Comparison of ENCODE assay signal across 8 cellular contexts in the genomic region with DNA sequence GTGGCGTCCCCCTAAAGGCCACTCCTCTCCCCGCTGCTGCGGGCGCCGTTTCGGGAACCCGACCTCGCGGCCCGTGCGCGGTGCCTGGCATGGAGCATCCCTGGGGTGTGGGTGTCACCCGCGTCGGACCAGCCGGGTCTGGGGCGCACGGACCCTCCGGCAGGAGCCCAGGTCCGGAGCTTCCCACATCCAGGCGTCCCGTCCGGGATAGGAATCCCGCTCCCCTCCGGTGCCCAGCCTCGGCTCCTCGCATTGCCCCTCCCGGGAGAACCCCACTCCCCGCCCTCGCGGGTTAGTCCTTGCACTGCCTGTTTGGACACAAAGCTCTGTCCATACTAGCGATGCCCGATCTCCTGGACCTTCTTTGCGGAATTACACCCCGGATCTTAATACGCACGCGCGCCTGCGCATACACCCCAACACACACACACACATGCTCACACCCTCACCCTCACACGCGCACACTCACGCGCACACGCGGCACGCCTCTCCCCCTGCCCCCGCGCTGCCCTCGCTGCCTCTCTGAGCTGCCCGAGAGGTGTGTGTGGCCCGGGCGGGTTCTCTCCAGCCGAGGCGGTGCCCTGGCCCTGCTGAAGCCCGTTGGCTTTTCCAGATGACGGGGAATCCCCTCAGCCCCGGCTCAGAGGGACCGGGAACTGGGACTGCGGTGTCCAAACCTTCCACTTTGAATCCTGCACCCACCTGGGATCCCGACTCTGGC. TPM values are rescaled to one million over a fixed set of nuclear protein-coding genes. Genes with fewer than 3 reads are reported as not detected.
DNase-seq lines count a peak whose midpoint lies in the region; ATAC-seq, FAIRE-seq and TF ChIP-seq lines count a peak whose summit lies in the region.

No MANE protein-coding gene starts in this region.

- no peaks in the 10 kb centered on the region for H3K79me1 ChIP-seq in H1 (ENCODE audit: low read depth, low read length)

- peak; percentile 56 to 75 for DNase-seq in NCI-H2081 (lab: John Stamatoyannopoulos, UW)
- DNase-seq in NCI-H2081 treated with DMSO at 0.1 percent for 48 hours (lab: John Stamatoyannopoulos, UW) = no peak
- peak; percentile 63 for DNase-seq in NCI-H2227 treated with DMSO at 0.1 percent for 48 hours (lab: John Stamatoyannopoulos, UW)
- peak; percentile 56 for DNase-seq in activated CD8-positive, alpha-beta memory T cell treated with anti-CD3 and anti-CD28 coated beads, Interleukin-2, amount 10 ng/mL, durations not matched to agents 7 days and 5 days
- DNase-seq in H1 (ENCODE audit: low read depth in 1 of 2, low spot score in 2 of 2) = peak in 1 of 2 experiments; percentile 72
- peak; percentile 51 to 61 for DNase-seq in memory B cell (ENCODE audit: low spot score in 2 of 2)
- peak; percentile 65 for DNase-seq in stimulated activated CD8-positive, alpha-beta memory T cell treated with anti-CD3 and anti-CD28 coated beads, Interleukin-4, amount 100 ng/mL, for 48 hours

- H2AFZ ChIP-seq in H1 (ENCODE audit: low read length) = peak overlapping the region; percentile 35; the same call in 1 of the 2 replicates

- TF ChIP-seq EP300 in H1 (IDR thresholded peaks at IDR 0.05; ENCODE audit: borderline replicate concordance in 1 of 2, low read depth in 2 of 2, low read length in 2 of 2) = no peak

- peak overlapping the region; percentile 88; the same call in 1 of the 2 replicates for H4K8ac ChIP-seq in H1 (ENCODE audit: extremely low read depth, insufficient read depth, low read length)

- H3K27ac ChIP-seq in H1 (ENCODE audit: low read depth, low read length) = no peak overlapping the region

- H2BK20ac ChIP-seq in H1 (ENCODE audit: low read length) = no peak overlapping the region

- H3K27ac Mint-ChIP-seq in activated CD8-positive, alpha-beta memory T cell treated with anti-CD3 and anti-CD28 coated beads, Interleukin-2, amount 10 ng/mL, durations not matched to agents 7 days and 5 days = peak overlapping the region; percentile 61
- peak overlapping the region; percentile 93 for H3K27ac Mint-ChIP-seq in memory B cell

- H3K56ac ChIP-seq in H1 (replicated peaks; ENCODE audit: insufficient read length, low read depth, low read length) = no peak overlapping the region

- H3K4me3 Mint-ChIP-seq in activated CD8-positive, alpha-beta memory T cell treated with anti-CD3 and anti-CD28 coated beads, Interleukin-2, amount 10 ng/mL, durations not matched to agents 7 days and 5 days = peak overlapping the region; percentile 79
- H3K4me3 Mint-ChIP-seq in memory B cell = peak overlapping the region; percentile 90

- no peak overlapping the region for H2AK5ac ChIP-seq in H1 (ENCODE audit: low read depth, low read length)

- ATAC-seq in HG02759 (IDR thresholded peaks at IDR 0.05; ENCODE audit: unreplicated experiment) = peak; percentile 28
- ATAC-seq in activated CD8-positive, alpha-beta memory T cell treated with anti-CD3 and anti-CD28 coated beads, Interleukin-2, amount 10 ng/mL, durations not matched to agents 7 days and 5 days = peak; percentile 37
- peak; percentile 51 for ATAC-seq in memory B cell (ENCODE audit: low read depth)

- POLR2A ChIA-PET in H1 (lab: Charles Lee; ENCODE audit: partially characterized antibody) = interaction anchor here (1.2 to 1.6 kb wide), 4 partner anchors 10 to 14 kb away, joined by 3 to 4 read pairs (median 4); no protein-coding TSS in a partner anchor

- H3K4me2 ChIP-seq in H1 (ENCODE audit: insufficient read depth in 1 of 2, low read depth in 2 of 2, low read length in 2 of 2) = peak overlapping the region; percentile 77 to 93

- peak overlapping the region; percentile 12 to 70 (median 52); a peak in 5 of 7 replicates for H3K9ac ChIP-seq in H1 (replicated peaks in 1 of 4; ENCODE audit: extremely low read depth in 1 of 4, low read depth in 3 of 4, low read length in 3 of 4)

- H3K4me1 ChIP-seq in H1 (replicated peaks in 1 of 4; ENCODE audit: control insufficient read depth in 3 of 4, insufficient read depth in 4 of 4, low read length in 3 of 4) = peaks cover 0 to 4% (median 3%) of the 10 kb centered on the region in 4 experiments; a peak in 3 of 7 replicates

- WGBS in H1 (ENCODE audit: extremely low coverage in 1 of 2, insufficient coverage in 1 of 2, insufficient read length in 1 of 2, insufficient replicate concordance in 2 of 2, low coverage in 1 of 2, low lambda C conversion rate in 2 of 2, missing lambda C conversion rate in 1 of 2), 2 experiments = 3% methylated on average over 36 of the region's 61 CpGs; no CpG with 5 or more reads in 1 of the 2 experiments

- no peak overlapping the region for H2BK120ac ChIP-seq in H1 (replicated peaks; ENCODE audit: low read depth, low read length)

- no peak overlapping the region for H3K18ac ChIP-seq in H1 (ENCODE audit: extremely low read depth, low read length)

- no peaks in the 10 kb centered on the region for H3K36me3 Mint-ChIP-seq in activated CD8-positive, alpha-beta memory T cell treated with anti-CD3 and anti-CD28 coated beads, Interleukin-2, amount 10 ng/mL, durations not matched to agents 7 days and 5 days
- no peaks in the 10 kb centered on the region for H3K36me3 Mint-ChIP-seq in memory B cell

- 0 out of 3 replicates have a peak, but pooled peaks of 1 of the 2 experiments have one; percentile 11 for TF ChIP-seq POLR2A in H1 (IDR thresholded peaks at IDR 0.05; ENCODE audit: control extremely low read depth in 1 of 2, low read depth in 2 of 2, low read length in 2 of 2)

- no peak for TF ChIP-seq CTCF in H1 (IDR thresholded peaks at IDR 0.05; ENCODE audit: control extremely low read depth in 1 of 3, insufficient read depth in 1 of 3, low read depth in 1 of 3, low read length in 3 of 3)

- no peak overlapping the region for H3K23ac ChIP-seq in H1 (ENCODE audit: insufficient read length)

- CTCF ChIA-PET in activated CD8-positive, alpha-beta memory T cell treated with anti-CD3 and anti-CD28 coated beads, Interleukin-2, amount 10 ng/mL, durations not matched to agents 7 days and 5 days (lab: Charles Lee) = interaction anchor here (1.2 to 1.9 kb wide), 2 partner anchors 28 to 180 kb away, joined by 3 to 10 read pairs; no protein-coding TSS in a partner anchor
- CTCF ChIA-PET in H1 (lab: Charles Lee; ENCODE audit: partially characterized antibody) = interaction anchor here (1.2 kb wide), 2 partner anchors 19 to 61 kb away, joined by 3 to 4 read pairs; no protein-coding TSS in a partner anchor

- H4K5ac ChIP-seq in H1 (ENCODE audit: insufficient read length, low read depth, low read length) = no peak overlapping the region

- H3K79me2 ChIP-seq in H1 (ENCODE audit: control insufficient read depth in 1 of 2, insufficient read depth in 2 of 2, low read length in 2 of 2) = no peaks in the 10 kb centered on the region; a peak in 1 of 4 replicates

- no peak overlapping the region for H3K4ac ChIP-seq in H1 (replicated peaks; ENCODE audit: insufficient read length, low read depth, low read length)

- peaks cover 0 to 5% of the 10 kb centered on the region in 2 experiments for H4K20me1 ChIP-seq in H1 (replicated peaks in 1 of 2; ENCODE audit: control insufficient read depth in 1 of 2, insufficient read depth in 2 of 2, low read length in 2 of 2)

- H3K27me3 ChIP-seq in H1 (replicated peaks in 1 of 4; ENCODE audit: control insufficient read depth in 3 of 4, extremely low read depth in 1 of 4, insufficient read depth in 3 of 4, low read length in 3 of 4) = peaks cover 3 to 19% (median 16%) of the 10 kb centered on the region in 4 experiments

- no peaks in the 10 kb centered on the region for H3K9me3 ChIP-seq in H1 (ENCODE audit: insufficient read depth in 2 of 2, low read depth in 1 of 2, low read length in 1 of 2)

- no peaks in the 10 kb centered on the region for H3K9me3 Mint-ChIP-seq in activated CD8-positive, alpha-beta memory T cell treated with anti-CD3 and anti-CD28 coated beads, Interleukin-2, amount 10 ng/mL, durations not matched to agents 7 days and 5 days (ENCODE audit: low read depth)
- H3K9me3 Mint-ChIP-seq in memory B cell = no peaks in the 10 kb centered on the region

- H3K23me2 ChIP-seq in H1 (ENCODE audit: low read depth, low read length) = peaks cover 11% of the 10 kb centered on the region

- H2BK15ac ChIP-seq in H1 (ENCODE audit: low read length) = 0 out of 2 replicates have a peak overlapping the region, but pooled peaks have one; percentile 37

- no peak overlapping the region for H2BK5ac ChIP-seq in H1 (ENCODE audit: low read depth, low read length)

- FAIRE-seq in H1 (lab: Jason Lieb, UNC) = no peak

- no peak overlapping the region for H2BK12ac ChIP-seq in H1 (ENCODE audit: low read depth, low read length)

- H3K36me3 ChIP-seq in H1 (ENCODE audit: control insufficient read depth in 2 of 4, insufficient read depth in 4 of 4, low read length in 3 of 4) = no peaks in the 10 kb centered on the region

- H3K4me3 ChIP-seq in H1 (ENCODE audit: extremely low read depth in 1 of 4, insufficient read depth in 2 of 4, low read depth in 3 of 4, low read length in 4 of 4) = peak overlapping the region; percentile 51 to 86 (median 70)

- TF ChIP-seq RAD21 in H1 (IDR thresholded peaks at IDR 0.05 in 1 of 2, conservative IDR thresholded peaks at IDR 0.05 in 1 of 2; ENCODE audit: low read depth in 2 of 2, low read length in 2 of 2) = no peak

- peaks cover 7% of the 10 kb centered on the region for H3K4me1 Mint-ChIP-seq in activated CD8-positive, alpha-beta memory T cell treated with anti-CD3 and anti-CD28 coated beads, Interleukin-2, amount 10 ng/mL, durations not matched to agents 7 days and 5 days
- H3K4me1 Mint-ChIP-seq in memory B cell = peaks cover 12% of the 10 kb centered on the region

- peaks cover 34% of the 10 kb centered on the region for H3K27me3 Mint-ChIP-seq in activated CD8-positive, alpha-beta memory T cell treated with anti-CD3 and anti-CD28 coated beads, Interleukin-2, amount 10 ng/mL, durations not matched to agents 7 days and 5 days
- H3K27me3 Mint-ChIP-seq in memory B cell = no peaks in the 10 kb centered on the region

- no peak overlapping the region for H3K14ac ChIP-seq in H1 (ENCODE audit: insufficient read length)

- H4K91ac ChIP-seq in H1 (replicated peaks; ENCODE audit: insufficient read length, low read length) = no peak overlapping the region

TF ChIP-seq in H1, 55 proteins besides CTCF, POLR2A, EP300 and RAD21 (continues in another document):
- TF ChIP-seq RBBP5 (IDR thresholded peaks at IDR 0.05; ENCODE audit: borderline replicate concordance, low read depth, low read length) = 0 out of 2 replicates have a peak, but pooled peaks have one; percentile 46

RNA-seq across cellular contexts. Expression of gene MTURN, which starts 0.9 kb away (rescaled TPM):
- 1 to 10 TPM; 2.5 to 4.4 TPM for total RNA-seq in activated CD8-positive, alpha-beta memory T cell treated with anti-CD3 and anti-CD28 coated beads, Interleukin-2, amount 10 ng/mL, durations not matched to agents 7 days and 5 days
- total RNA-seq in H1 (2021; fragmentation: NEBNext Ultra II Directional; extraction: Animal tissue kit (Norgen Biotek cat#: 25700)) = 5.3 and 5.8 TPM in 2 replicates
- polyA plus RNA-seq in H1 (2011; rRNA removed) = 2.2 and 2.6 TPM in 2 replicates
- polyA plus RNA-seq in H1 (2011; cell fraction: cytosol; rRNA removed) = 4.2 TPM
- polyA plus RNA-seq in H1 (2011; cell fraction: nucleus; rRNA removed) = 6.0 TPM
- 4.3 to 5.8 TPM (median 4.6 TPM) in 4 replicates for polyA plus RNA-seq in H1 (2012, experiment 1 of 2)
- 0.85 TPM for polyA plus RNA-seq in H1 (2012, experiment 2 of 2)
- 3.1 TPM for polyA plus RNA-seq in H1 (2013, experiment 1 of 2)
- polyA plus RNA-seq in H1 (2013, experiment 2 of 2) = 2.7 TPM
- polyA minus RNA-seq in H1 (2011; rRNA and poly(A)+ RNA removed) = 5.8 and 5.9 TPM in 2 replicates
- polyA minus RNA-seq in H1 (2011; cell fraction: cytosol; rRNA and poly(A)+ RNA removed) = 3.5 TPM
- 6.3 TPM for polyA minus RNA-seq in H1 (2011; cell fraction: nucleus; rRNA and poly(A)+ RNA removed)
